Comparison of ENCODE assay signal across 1 cellular context in the genomic region with DNA sequence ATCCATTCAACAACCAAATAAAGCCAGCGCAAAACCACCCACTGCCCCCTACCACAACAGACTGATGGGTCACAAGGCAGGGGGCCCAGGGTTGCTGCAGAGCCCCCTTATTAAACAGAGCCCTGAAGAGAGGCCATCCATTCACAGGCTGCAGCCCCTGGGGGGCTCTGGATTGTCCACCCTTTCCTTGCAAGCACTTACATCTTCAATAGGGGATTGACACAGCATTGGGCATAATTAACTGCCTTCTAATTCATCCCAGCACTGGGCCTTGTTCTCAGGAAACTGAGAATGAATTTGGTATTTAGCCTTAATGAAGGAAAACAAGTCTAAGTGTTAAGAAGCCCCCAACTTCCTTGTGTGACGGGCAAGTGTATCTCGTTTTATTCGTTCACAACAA.
TF ChIP-seq lines count a peak whose summit lies in the region.

No MANE protein-coding gene starts in this region.

TF ChIP-seq in GM23338, 12 proteins besides CTCF, POLR2A, EP300 and RAD21 (continued from another document):
- no peak for TF ChIP-seq REST (IDR thresholded peaks at IDR 0.05; ENCODE audit: unreplicated experiment)
- TF ChIP-seq EZH2 (IDR thresholded peaks at IDR 0.05; ENCODE audit: low read depth, unreplicated experiment), result no peak
- TF ChIP-seq ZNF114 (CRISPR knock-in tag; IDR thresholded peaks at IDR 0.05), result no peak
- no peak for TF ChIP-seq POLR2AphosphoS5 (IDR thresholded peaks at IDR 0.05; ENCODE audit: low read depth)
- TF ChIP-seq ZNF331 (CRISPR knock-in tag; IDR thresholded peaks at IDR 0.05; ENCODE audit: low read depth), result no peak
- TF ChIP-seq ETS1 (IDR thresholded peaks at IDR 0.05), result no peak
